In the genomic region with DNA sequence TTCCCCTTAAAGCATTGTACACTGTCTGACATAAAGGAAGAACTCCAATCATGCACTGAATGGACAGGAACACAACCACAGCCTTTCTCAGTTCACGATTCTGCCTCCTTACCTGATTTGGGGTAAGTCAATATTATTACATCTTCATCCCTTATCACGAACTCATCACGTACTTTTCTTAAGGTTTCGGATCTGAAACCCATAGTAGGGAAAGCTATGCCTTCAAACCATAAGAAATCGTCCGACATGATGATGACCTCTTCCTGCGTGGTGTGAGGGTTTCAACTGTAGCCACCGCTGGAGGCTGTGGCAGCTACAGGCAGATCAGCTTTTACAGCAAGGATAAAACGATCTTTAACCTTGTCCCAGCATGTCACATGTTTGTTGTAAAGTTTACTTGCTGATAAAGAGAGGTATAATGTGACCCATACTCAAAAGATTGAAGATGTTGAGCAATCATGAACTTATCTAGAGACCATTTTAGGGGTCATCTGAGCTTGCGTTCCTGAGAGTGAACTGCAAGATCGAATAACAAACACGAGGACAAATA, we compare ENCODE assay signal across 25 cellular contexts. TPM values are rescaled to one million over a fixed set of nuclear protein-coding genes. Genes with fewer than 3 reads are reported as not detected.
"Had no signal": no experiment of that assay in that cellular context is flagged by ENCODE, and none has a peak within 500 bp of the region (broad histone marks: within the 10 kb centered on the region; RNA-seq: fewer than 3 reads in every experiment).

A gene with protein sequence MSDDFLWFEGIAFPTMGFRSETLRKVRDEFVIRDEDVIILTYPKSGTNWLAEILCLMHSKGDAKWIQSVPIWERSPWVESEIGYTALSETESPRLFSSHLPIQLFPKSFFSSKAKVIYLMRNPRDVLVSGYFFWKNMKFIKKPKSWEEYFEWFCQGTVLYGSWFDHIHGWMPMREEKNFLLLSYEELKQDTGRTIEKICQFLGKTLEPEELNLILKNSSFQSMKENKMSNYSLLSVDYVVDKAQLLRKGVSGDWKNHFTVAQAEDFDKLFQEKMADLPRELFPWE (minus strand): TSS at position 306 of the 550 bp plus-strand sequence. CDS start 58 bp downstream, at position 248.

- H3K27ac ChIP-seq: body of pancreas, coronary artery, gastrocnemius medialis, heart right ventricle, neutrophil, skin epidermis, transverse colon had no signal

- H3K9me3 Mint-ChIP-seq: activated B cell treated with CpG ODN at 0.5 μM for 24 hours; activated CD4-positive, alpha-beta T cell treated with anti-CD3 and anti-CD28 coated beads, Interleukin-2, amount 10 ng/mL, durations not matched to agents 24 days and 14 days; T-helper 2 cell treated with Interferon-gamma antibody and Interleukin-4, amounts not matched to agents 5 μg/mL and 100 μg/mL, for 36 hours had no signal

- ATAC-seq: activated CD8-positive, alpha-beta T cell treated with anti-CD3 and anti-CD28 coated beads, Interleukin-2, amount 10 ng/mL, durations not matched to agents 7 days and 5 days; body of pancreas; gastrocnemius medialis; heart right ventricle; naive thymus-derived CD4-positive, alpha-beta T cell had no signal

- H3K36me3 Mint-ChIP-seq: activated naive CD8-positive, alpha-beta T cell; naive thymus-derived CD4-positive, alpha-beta T cell had no signal

- H3K27me3 ChIP-seq: body of pancreas had no signal

- H3K9me3 ChIP-seq: body of pancreas, gastrocnemius medialis, heart right ventricle, neutrophil, transverse colon had no signal

- H3K4me1 ChIP-seq: body of pancreas, gastrocnemius medialis, heart right ventricle, transverse colon had no signal

- H3K4me3 ChIP-seq: body of pancreas, coronary artery, gastrocnemius medialis, heart right ventricle, skin epidermis, transverse colon had no signal

- H3K36me3 ChIP-seq: gastrocnemius medialis, heart right ventricle, neutrophil, transverse colon had no signal

- H3K4me3 Mint-ChIP-seq: activated B cell treated with CpG ODN at 0.5 μM for 24 hours; activated CD4-positive, alpha-beta T cell treated with anti-CD3 and anti-CD28 coated beads, Interleukin-2, amount 10 ng/mL, durations not matched to agents 24 days and 14 days; activated CD8-positive, alpha-beta T cell treated with anti-CD3 and anti-CD28 coated beads, Interleukin-2, amount 10 ng/mL, durations not matched to agents 7 days and 5 days; activated naive CD8-positive, alpha-beta T cell; naive thymus-derived CD4-positive, alpha-beta T cell; T-helper 2 cell treated with Interferon-gamma antibody and Interleukin-4, amounts not matched to agents 5 μg/mL and 100 μg/mL, for 36 hours had no signal

- DNase-seq: activated B cell treated with CpG ODN at 0.5 μM for 24 hours; activated CD4-positive, alpha-beta T cell treated with anti-CD3 and anti-CD28 coated beads, Interleukin-2, amount 10 ng/mL, durations not matched to agents 24 days and 14 days; activated CD8-positive, alpha-beta memory T cell treated with anti-CD3 and anti-CD28 coated beads, Interleukin-2, amount 50 U/mL, for 4 hours; activated CD8-positive, alpha-beta T cell treated with anti-CD3 and anti-CD28 coated beads, Interleukin-2, amount 10 ng/mL, durations not matched to agents 7 days and 5 days; activated T-cell treated with anti-CD3 and anti-CD28 coated beads, Interleukin-2, amount 50 U/mL, for 48 hours; amygdala; body of pancreas; central memory CD4-positive, alpha-beta T cell; effector CD8-positive, alpha-beta T cell; gastrocnemius medialis; heart right ventricle; mammary epithelial cell; naive thymus-derived CD4-positive, alpha-beta T cell; retina; stimulated activated CD4-positive, alpha-beta T cell treated with anti-CD3 and anti-CD28 coated beads, Interleukin-4, amount 100 ng/mL, for 4 hours; stimulated activated CD8-positive, alpha-beta memory T cell treated with anti-CD3 and anti-CD28 coated beads, Interleukin-4, amount 100 ng/mL, for 48 hours; stimulated activated naive CD4-positive, alpha-beta T cell treated with Interleukin-2 at 50 U/mL for 16 hours; SW 1271; transverse colon had no signal

- H3K4me1 Mint-ChIP-seq: activated B cell treated with CpG ODN at 0.5 μM for 24 hours; activated CD4-positive, alpha-beta T cell treated with anti-CD3 and anti-CD28 coated beads, Interleukin-2, amount 10 ng/mL, durations not matched to agents 24 days and 14 days had no signal

- H3K27ac Mint-ChIP-seq: activated B cell treated with CpG ODN at 0.5 μM for 24 hours; activated CD4-positive, alpha-beta T cell treated with anti-CD3 and anti-CD28 coated beads, Interleukin-2, amount 10 ng/mL, durations not matched to agents 24 days and 14 days; activated CD8-positive, alpha-beta T cell treated with anti-CD3 and anti-CD28 coated beads, Interleukin-2, amount 10 ng/mL, durations not matched to agents 7 days and 5 days; activated naive CD8-positive, alpha-beta T cell; T-helper 2 cell treated with Interferon-gamma antibody and Interleukin-4, amounts not matched to agents 5 μg/mL and 100 μg/mL, for 36 hours had no signal

RNA-seq across cellular contexts. Expression of the gene that starts here (rescaled TPM):
- total RNA-seq: activated B cell treated with CpG ODN at 0.5 μM for 24 hours; activated CD4-positive, alpha-beta T cell treated with anti-CD3 and anti-CD28 coated beads, Interleukin-2, amount 10 ng/mL, durations not matched to agents 24 days and 14 days; activated CD8-positive, alpha-beta T cell treated with anti-CD3 and anti-CD28 coated beads, Interleukin-2, amount 10 ng/mL, durations not matched to agents 7 days and 5 days; body of pancreas; heart right ventricle; mammary epithelial cell; mononuclear cell; naive thymus-derived CD4-positive, alpha-beta T cell had no signal
- polyA plus RNA-seq: heart right ventricle; mammary epithelial cell; naive thymus-derived CD4-positive, alpha-beta T cell had no signal
